ENCODE assay signal across 10 cellular contexts in genomic region chr5:37552770-37553719, GRCh38.
DNase-seq lines count a peak whose midpoint lies in the region; TF ChIP-seq lines count a peak whose summit lies in the region.
"Had no signal": no experiment of that assay in that cellular context is flagged by ENCODE, and none has a peak within 500 bp of the region (broad histone marks: within the 10 kb centered on the region; RNA-seq: fewer than 3 reads in every experiment).

No MANE protein-coding gene starts in this region.

- H3K4ac ChIP-seq in mesenchymal stem cell (ENCODE audit: low read depth in 1 of 2, low read length in 2 of 2) (peak overlapping the region in 1 of 2 experiments; percentile 79), neuronal stem cell (ENCODE audit: low read length) (no peak overlapping the region)

- H2BK12ac ChIP-seq in mesenchymal stem cell (ENCODE audit: low read length in 2 of 2) = no peak overlapping the region
- H2BK12ac ChIP-seq in neuronal stem cell (ENCODE audit: low read length) = no peak overlapping the region

- H3K36me3 ChIP-seq in BLaER1 = peaks cover 8% of the 10 kb centered on the region; the same call in 1 of the 2 replicates
- no peaks in the 10 kb centered on the region for H3K36me3 ChIP-seq in mesenchymal stem cell (ENCODE audit: control insufficient read depth in 1 of 2, insufficient read depth in 2 of 2, low read depth in 1 of 2, low read length in 2 of 2)
- H3K36me3 ChIP-seq in neuronal stem cell (replicated peaks in 1 of 2; ENCODE audit: control insufficient read depth in 2 of 2, insufficient read depth in 2 of 2, low read length in 2 of 2) = no peaks in the 10 kb centered on the region

- H3K27ac ChIP-seq in BLaER1 (peak overlapping the region; percentile 64), mesenchymal stem cell (ENCODE audit: low read length, poor library complexity, severe bottlenecking) (no peak overlapping the region), neuronal stem cell (replicated peaks; ENCODE audit: low read length) (no peak overlapping the region)
- H3K27ac ChIP-seq: skin epidermis had no signal

- no peak overlapping the region for H3K23ac ChIP-seq in mesenchymal stem cell (ENCODE audit: low read length in 2 of 2)
- no peak overlapping the region for H3K23ac ChIP-seq in neuronal stem cell (ENCODE audit: low read depth, low read length, poor library complexity)

- H4K8ac ChIP-seq in mesenchymal stem cell (ENCODE audit: low read length) = peak overlapping the region; percentile 28
- no peak overlapping the region for H4K8ac ChIP-seq in neuronal stem cell (ENCODE audit: low read depth, low read length)

- in situ Hi-C loops in astrocyte of the spinal cord (cut with HindIII; ENCODE audit: low sequenced_read_pairs) = no loop called here

- peaks cover 36% of the 10 kb centered on the region for H3K9me3 ChIP-seq in BLaER1
- peaks cover 9% of the 10 kb centered on the region for H3K9me3 ChIP-seq in mesenchymal stem cell (ENCODE audit: control insufficient read depth, low read length)
- no peaks in the 10 kb centered on the region for H3K9me3 ChIP-seq in neuronal stem cell (replicated peaks in 1 of 2; ENCODE audit: control insufficient read depth in 2 of 2, insufficient read depth in 1 of 2, low read depth in 1 of 2, low read length in 2 of 2)

- H3K4me2 ChIP-seq in BLaER1 = peak overlapping the region; percentile 76
- H3K4me2 ChIP-seq in mesenchymal stem cell (ENCODE audit: low read length, poor library complexity, severe bottlenecking) = no peak overlapping the region
- H3K4me2 ChIP-seq in neuronal stem cell (ENCODE audit: insufficient read depth, low read length, poor library complexity, severe bottlenecking) = no peak overlapping the region

- H2BK15ac ChIP-seq in mesenchymal stem cell (ENCODE audit: low read depth, poor library complexity, severe bottlenecking) (no peak overlapping the region), neuronal stem cell (ENCODE audit: low read length) (no peak overlapping the region)

- H3K4me3 ChIP-seq in BLaER1 (peak overlapping the region; percentile 41; the same call in 1 of the 2 replicates), astrocyte of the spinal cord (ENCODE audit: low read depth, low read length) (no peak overlapping the region), mesenchymal stem cell (ENCODE audit: insufficient read depth in 1 of 2, low read depth in 1 of 2, low read length in 2 of 2) (no peak overlapping the region), neuronal stem cell (ENCODE audit: low read length in 2 of 2) (no peak overlapping the region)
- H3K4me3 ChIP-seq in Jurkat, Clone E6-1 (ENCODE audit: low read length) = peak overlapping the region; percentile 10
- H3K4me3 ChIP-seq: skin epidermis had no signal

- H3K9ac ChIP-seq in BLaER1 (no peak overlapping the region; the same call in 1 of the 2 replicates), mesenchymal stem cell (ENCODE audit: low read length) (no peak overlapping the region), neuronal stem cell (ENCODE audit: low read depth, low read length, poor library complexity) (no peak overlapping the region)

- H3K79me1 ChIP-seq in mesenchymal stem cell (replicated peaks; ENCODE audit: low read length, poor library complexity, severe bottlenecking) (peaks cover 15% of the 10 kb centered on the region), neuronal stem cell (ENCODE audit: low read depth, low read length) (peaks cover 2% of the 10 kb centered on the region)

- H3K4me1 ChIP-seq in BLaER1 (peaks cover 33% of the 10 kb centered on the region), mesenchymal stem cell (ENCODE audit: control insufficient read depth, insufficient read depth, low read depth, low read length) (no peaks in the 10 kb centered on the region), neuronal stem cell (ENCODE audit: control insufficient read depth in 2 of 2, insufficient read depth in 1 of 2, low read depth in 1 of 2, low read length in 2 of 2) (peaks cover 3 to 4% of the 10 kb centered on the region in 2 donors)

- H4K20me1 ChIP-seq in BLaER1 = no peaks in the 10 kb centered on the region

- H3K18ac ChIP-seq in mesenchymal stem cell (ENCODE audit: low read depth in 1 of 2, low read length in 2 of 2) (peak overlapping the region in 1 of 2 experiments; percentile 62), neuronal stem cell (ENCODE audit: low read length) (no peak overlapping the region)

- H2AFZ ChIP-seq in mesenchymal stem cell (ENCODE audit: low read depth, low read length) (no peak overlapping the region), neuronal stem cell (ENCODE audit: low read length) (no peak overlapping the region)

- H2BK120ac ChIP-seq in mesenchymal stem cell (ENCODE audit: low read depth, low read length) (no peak overlapping the region), neuronal stem cell (ENCODE audit: low read depth, low read length) (no peak overlapping the region)

- H4K91ac ChIP-seq in mesenchymal stem cell (ENCODE audit: low read length) = peak overlapping the region; percentile 83
- no peak overlapping the region for H4K91ac ChIP-seq in neuronal stem cell (ENCODE audit: low read depth, low read length, poor library complexity)

- WGBS in mesenchymal stem cell = 78% methylated on average over 4 of the region's 9 CpGs
- WGBS in neuronal stem cell (ENCODE audit: extremely low coverage in 2 of 2, insufficient read length in 2 of 2, insufficient replicate concordance in 1 of 2), 2 donors = no CpG with 5 or more reads among the region's 9 CpGs

- H2AK5ac ChIP-seq in mesenchymal stem cell (ENCODE audit: low read length, severe bottlenecking) = no peak overlapping the region
- no peak overlapping the region for H2AK5ac ChIP-seq in neuronal stem cell (ENCODE audit: low read depth, low read length)

- no peaks in the 10 kb centered on the region for H3K27me3 ChIP-seq in BLaER1
- no peaks in the 10 kb centered on the region for H3K27me3 ChIP-seq in mesenchymal stem cell (ENCODE audit: control insufficient read depth in 1 of 2, insufficient read depth in 1 of 2, low read length in 2 of 2)
- H3K27me3 ChIP-seq in neuronal stem cell (ENCODE audit: control insufficient read depth in 3 of 3, insufficient read depth in 3 of 3, low read depth in 1 of 3, low read length in 3 of 3) = no peaks in the 10 kb centered on the region

- H3K14ac ChIP-seq in mesenchymal stem cell (ENCODE audit: low read length in 2 of 2) (no peak overlapping the region), neuronal stem cell (ENCODE audit: low read length) (no peak overlapping the region)

- no peak for TF ChIP-seq CTCF in astrocyte of the spinal cord (IDR thresholded peaks at IDR 0.05; ENCODE audit: low read depth, low read length)

- peak; percentile 99 for DNase-seq in Jurkat, Clone E6-1 (ENCODE audit: low read depth, low spot score)
- DNase-seq in astrocyte of the spinal cord (ENCODE audit: low read depth, low spot score) (peak; percentile 86), mesenchymal stem cell (peak; percentile 90), NCI-H1092 treated with DMSO at 0.1 percent for 48 hours (lab: John Stamatoyannopoulos, UW) (no peak), neuronal stem cell (ENCODE audit: low spot score) (no peak), NCI-H128 (lab: John Stamatoyannopoulos, UW; ENCODE audit: unreplicated experiment) (no peak)
- no peak for DNase-seq in activated naive CD4-positive, alpha-beta T cell treated with anti-CD3 and anti-CD28 coated beads, Interleukin-2, amount 50 U/mL, for 16 hours
- DNase-seq: T-helper 2 cell had no signal

- H2BK5ac ChIP-seq in mesenchymal stem cell (ENCODE audit: low read depth, low read length, poor library complexity, severe bottlenecking) (no peak overlapping the region), neuronal stem cell (ENCODE audit: low read length) (no peak overlapping the region)

Comparison
In these comparisons a context has a peak if more than half of its experiments do, and no peak if none do; other contexts are left out.
1. H3K4me3 ChIP-seq: peak in BLaER1 (single experiment) and Jurkat, Clone E6-1 (single experiment); none in astrocyte of the spinal cord (single experiment), mesenchymal stem cell (0 of 2) and neuronal stem cell (0 of 2).
2. DNase-seq: peak in Jurkat, Clone E6-1 (single experiment), astrocyte of the spinal cord (single experiment) and mesenchymal stem cell (single experiment); none in NCI-H1092 treated with DMSO at 0.1 percent for 48 hours (single experiment), neuronal stem cell (single experiment), NCI-H128 (single experiment) and activated naive CD4-positive, alpha-beta T cell treated with anti-CD3 and anti-CD28 coated beads, Interleukin-2, amount 50 U/mL, for 16 hours (single experiment).